ENCODE assay signal across 8 cellular contexts in the genomic region with DNA sequence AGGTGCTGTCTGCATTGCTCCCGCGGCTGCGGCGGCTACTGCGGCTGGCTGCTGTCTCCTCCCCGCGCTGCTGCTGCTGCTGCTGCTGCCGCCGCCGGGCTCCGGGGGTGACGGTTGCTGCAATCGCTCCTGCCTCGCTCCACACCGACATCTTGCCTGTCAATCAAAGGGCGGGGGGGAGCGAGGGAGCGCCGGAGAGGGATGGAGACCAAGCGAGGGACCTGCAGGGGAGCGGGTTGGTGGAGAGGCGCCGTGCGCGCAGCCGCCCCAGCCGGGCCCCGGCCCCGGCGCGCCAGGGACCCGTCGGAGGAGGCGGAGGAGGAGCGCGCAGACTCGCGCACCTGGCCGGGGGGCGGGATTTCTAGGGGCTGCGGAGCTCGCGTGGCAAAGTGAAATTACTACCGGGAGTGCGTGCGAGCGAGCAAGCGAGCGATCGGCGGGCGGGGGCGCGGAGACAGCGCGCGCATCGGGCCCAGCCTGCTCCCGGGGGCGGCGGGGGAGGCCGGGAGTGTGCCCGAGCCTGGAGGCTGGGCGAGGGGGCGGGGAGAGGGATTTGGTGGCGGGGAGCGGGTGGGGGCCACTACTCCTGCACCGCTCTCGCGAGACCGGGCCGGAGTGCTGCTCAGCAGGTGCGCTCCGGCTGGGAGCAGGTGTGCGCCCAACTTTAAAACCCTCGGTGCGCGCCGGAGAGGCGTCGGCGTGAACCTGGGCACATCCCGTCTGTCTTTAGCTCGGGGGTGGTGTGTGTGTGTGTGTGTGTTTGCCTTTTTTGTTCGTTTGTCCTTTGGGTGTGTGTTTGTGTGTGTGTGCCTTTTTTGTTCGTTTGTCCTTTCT.
A peak's percentile ranks its signal among the peaks of the same experiment; 100 is the strongest.
DNase-seq lines count a peak whose midpoint lies in the region; ATAC-seq lines count a peak whose summit lies in the region.

KSR2 (minus strand) TSS at position 165 of the 834 bp plus-strand sequence. CDS start 735 bp downstream, outside the sequence.

- no peak within 1 kb of the TSS for H3K9ac ChIP-seq in duodenal mucosa (ENCODE audit: low read depth in 1 of 2, low read length in 2 of 2)
- peak within 1 kb of the TSS; percentile 32 to 58 for H3K9ac ChIP-seq in mucosa of rectum (ENCODE audit: low read depth in 1 of 2, low read length in 2 of 2)

- H3K36me3 ChIP-seq in duodenal mucosa (ENCODE audit: control insufficient read depth in 1 of 2, insufficient read depth in 2 of 2, low read length in 2 of 2), result no peaks in the 10 kb centered on the region
- no peaks in the 10 kb centered on the region for H3K36me3 ChIP-seq in mucosa of rectum (ENCODE audit: control insufficient read depth in 2 of 2, insufficient read depth in 2 of 2, low read length in 2 of 2)

- H3K9me3 ChIP-seq in duodenal mucosa (ENCODE audit: control insufficient read depth in 1 of 2, low read length in 2 of 2) (peaks cover 0 to 5% of the 10 kb centered on the region in 2 donors), mucosa of rectum (ENCODE audit: control insufficient read depth in 2 of 2, low read length in 2 of 2) (no peaks in the 10 kb centered on the region)

- no peak within 1 kb of the TSS for H3K27ac ChIP-seq in duodenal mucosa (ENCODE audit: low read depth, low read length)
- peak within 1 kb of the TSS; percentile 60 to 67 for H3K27ac ChIP-seq in mucosa of rectum (ENCODE audit: low read depth in 2 of 2, low read length in 2 of 2)

- ATAC-seq in HG02610 (IDR thresholded peaks at IDR 0.05; ENCODE audit: unreplicated experiment), result peak; percentile 64
- ATAC-seq in stimulated activated naive CD8-positive, alpha-beta T cell treated with anti-CD3 and anti-CD28 coated beads, Interleukin-15, Interleukin-2, amounts not matched to agents 100 U/mL and 50 U/mL, for 24 hours, result peak; percentile 71

- DNase-seq in GM03348 (ENCODE audit: low spot score), result peak; percentile 62
- DNase-seq in NCI-H1930 (lab: John Stamatoyannopoulos, UW), result peak; percentile 88 to 97
- DNase-seq in activated CD4-positive, alpha-beta T cell treated with anti-CD3 and anti-CD28 coated beads for 48 hours, result peak; percentile 74
- peak; percentile 57 for DNase-seq in stimulated activated naive CD8-positive, alpha-beta T cell treated with anti-CD3 and anti-CD28 coated beads, Interleukin-15, Interleukin-2, amounts not matched to agents 100 U/mL and 50 U/mL, for 24 hours
- DNase-seq in SKM-1 (lab: John Stamatoyannopoulos, UW; ENCODE audit: unreplicated experiment), result no peak

- H3K4me1 ChIP-seq in duodenal mucosa (ENCODE audit: control insufficient read depth in 1 of 2, insufficient read depth in 2 of 2, low read length in 2 of 2), result no peaks in the 10 kb centered on the region
- H3K4me1 ChIP-seq in mucosa of rectum (ENCODE audit: control insufficient read depth in 2 of 2, insufficient read depth in 2 of 2, low read length in 2 of 2), result peaks cover 3 to 9% of the 10 kb centered on the region in 2 donors

- H3K4me3 ChIP-seq in duodenal mucosa (ENCODE audit: low read depth in 1 of 2, low read length in 2 of 2) (peak within 1 kb of the TSS; percentile 49 to 58), mucosa of rectum (ENCODE audit: low read length in 2 of 2) (peak within 1 kb of the TSS; percentile 62 to 69)

- peaks cover 4 to 10% of the 10 kb centered on the region in 2 donors for H3K27me3 ChIP-seq in duodenal mucosa (ENCODE audit: control insufficient read depth in 1 of 2, insufficient read depth in 2 of 2, low read length in 2 of 2)
- H3K27me3 ChIP-seq in mucosa of rectum (ENCODE audit: control insufficient read depth in 2 of 2, insufficient read depth in 2 of 2, low read length in 2 of 2), result peaks cover 0 to 3% of the 10 kb centered on the region in 2 donors

Comparison
In these comparisons a context has a peak if more than half of its experiments do, and no peak if none do; other contexts are left out.
1. H3K9ac ChIP-seq: peak in mucosa of rectum (2 of 2); none in duodenal mucosa (0 of 2).